ENCODE assay signal across 31 cellular contexts in genomic region chr2:15784886-15785801, GRCh38.
"Had no signal": no experiment of that assay in that cellular context is flagged by ENCODE, and none has a peak within 500 bp of the region (broad histone marks: within the 10 kb centered on the region; RNA-seq: fewer than 3 reads in every experiment).

No MANE protein-coding gene starts in this region.

- ATAC-seq: activated CD4-positive, alpha-beta T cell treated with anti-CD3 and anti-CD28 coated beads for 36 hours; activated CD8-positive, alpha-beta memory T cell treated with anti-CD3 and anti-CD28 coated beads, Interleukin-2, amount 10 ng/mL, durations not matched to agents 7 days and 5 days; activated CD8-positive, alpha-beta T cell treated with anti-CD3 and anti-CD28 coated beads, Interleukin-2, amount 10 ng/mL, durations not matched to agents 7 days and 5 days; activated naive CD4-positive, alpha-beta T cell treated with anti-CD3 and anti-CD28 coated beads, Interleukin-2, amount 50 U/mL, for 72 hours; esophagus mucosa; foreskin keratinocyte; gastrocnemius medialis had no signal

- H3K27ac ChIP-seq: ascending aorta, breast epithelium, cardiac muscle cell, coronary artery, dorsolateral prefrontal cortex, foreskin keratinocyte, gastrocnemius medialis had no signal

- DNase-seq: activated CD4-positive, alpha-beta memory T cell treated with anti-CD3 and anti-CD28 coated beads for 36 hours; activated CD4-positive, alpha-beta T cell treated with anti-CD3 and anti-CD28 coated beads for 36 hours; activated CD4-positive, alpha-beta T cell treated with anti-CD3 and anti-CD28 coated beads, Interleukin-2, amount 10 ng/mL, durations not matched to agents 24 days and 14 days; activated CD4-positive, CD25-positive, alpha-beta regulatory T cell; activated CD4-positive, CD25-positive, alpha-beta regulatory T cell treated with anti-CD3 and anti-CD28 coated beads, Interleukin-2, amount 50 U/mL, for 72 hours; activated CD8-positive, alpha-beta memory T cell treated with anti-CD3 and anti-CD28 coated beads, Interleukin-2, amount 10 ng/mL, durations not matched to agents 7 days and 5 days; activated CD8-positive, alpha-beta memory T cell treated with anti-CD3 and anti-CD28 coated beads, Interleukin-2, amount 50 U/mL, for 4 hours; activated CD8-positive, alpha-beta T cell treated with anti-CD3 and anti-CD28 coated beads, Interleukin-2, amount 10 ng/mL, durations not matched to agents 7 days and 5 days; activated gamma-delta T cell; activated naive CD4-positive, alpha-beta T cell; activated naive CD4-positive, alpha-beta T cell treated with anti-CD3 and anti-CD28 coated beads, Interleukin-2, amount 10 ng/mL, durations not matched to agents 7 days and 5 days; activated naive CD8-positive, alpha-beta T cell treated with anti-CD3 and anti-CD28 coated beads, Interleukin-2, amount 10 ng/mL, durations not matched to agents 7 days and 5 days; activated T-cell treated with anti-CD3 and anti-CD28 coated beads, Interleukin-2, amount 50 U/mL, for 1 hour; activated T-cell treated with anti-CD3 and anti-CD28 coated beads, Interleukin-2, amount 50 U/mL, for 48 hours; dorsolateral prefrontal cortex; effector memory CD4-positive, alpha-beta T cell; endodermal cell; foreskin keratinocyte; gastrocnemius medialis; T-helper 2 cell had no signal

- H3K9me3 Mint-ChIP-seq: activated CD4-positive, alpha-beta memory T cell treated with anti-CD3 and anti-CD28 coated beads for 36 hours; activated CD4-positive, alpha-beta T cell treated with anti-CD3 and anti-CD28 coated beads, Interleukin-2, amount 10 ng/mL, durations not matched to agents 24 days and 14 days; activated naive CD4-positive, alpha-beta T cell treated with anti-CD3 and anti-CD28 coated beads, Interleukin-2, amount 10 ng/mL, durations not matched to agents 7 days and 5 days; activated naive CD8-positive, alpha-beta T cell treated with anti-CD3 and anti-CD28 coated beads, Interleukin-2, amount 10 ng/mL, durations not matched to agents 7 days and 5 days; activated T-helper 1 cell treated with anti-CD3 and anti-CD28 coated beads, Interleukin-12 subunit alpha, Interleukin-12 subunit beta, Interleukin-2, Interleukin-4 antibody, amounts not matched to agents 30 ng/mL and 10 ng/mL and 1 ng/mL, durations not matched to agents 14 hours and 24 hours and 36 hours; activated T-helper 2 cell treated with anti-CD3 and anti-CD28 coated beads, Interferon-gamma antibody, Interleukin-2, Interleukin-4, amounts not matched to agents 10 μg/mL and 5 μg/mL and 100 μg/mL, durations not matched to agents 14 hours and 24 hours and 36 hours; central memory CD8-positive, alpha-beta T cell; dendritic cell treated with granulocyte-macrophage colony-stimulating factor and Interleukin-4, amounts not matched to agents 40 ng/mL and 50 ng/mL, for 4 days; endodermal cell had no signal

- H3K4me1 Mint-ChIP-seq: activated CD4-positive, alpha-beta T cell treated with anti-CD3 and anti-CD28 coated beads for 36 hours; activated CD4-positive, alpha-beta T cell treated with anti-CD3 and anti-CD28 coated beads, Interleukin-2, amount 10 ng/mL, durations not matched to agents 24 days and 14 days; activated CD8-positive, alpha-beta memory T cell treated with anti-CD3 and anti-CD28 coated beads, Interleukin-2, amount 10 ng/mL, durations not matched to agents 7 days and 5 days; activated naive CD4-positive, alpha-beta T cell treated with anti-CD3 and anti-CD28 coated beads, Interleukin-2, amount 10 ng/mL, durations not matched to agents 7 days and 5 days; activated naive CD8-positive, alpha-beta T cell treated with anti-CD3 and anti-CD28 coated beads, Interleukin-2, amount 10 ng/mL, durations not matched to agents 7 days and 5 days; brain; central memory CD8-positive, alpha-beta T cell had no signal

- H3K36me3 Mint-ChIP-seq: activated CD4-positive, alpha-beta memory T cell treated with anti-CD3 and anti-CD28 coated beads for 36 hours; activated CD8-positive, alpha-beta memory T cell treated with anti-CD3 and anti-CD28 coated beads, Interleukin-2, amount 10 ng/mL, durations not matched to agents 7 days and 5 days; activated naive CD4-positive, alpha-beta T cell treated with anti-CD3 and anti-CD28 coated beads, Interleukin-2, amount 10 ng/mL, durations not matched to agents 7 days and 5 days; activated naive CD4-positive, alpha-beta T cell treated with anti-CD3 and anti-CD28 coated beads, Interleukin-2, amount 50 U/mL, for 72 hours; activated naive CD8-positive, alpha-beta T cell treated with anti-CD3 and anti-CD28 coated beads, Interleukin-2, amount 10 ng/mL, durations not matched to agents 7 days and 5 days; brain had no signal

- H3K4me3 ChIP-seq: ascending aorta, breast epithelium, cardiac muscle cell, coronary artery, dorsolateral prefrontal cortex, gastrocnemius medialis had no signal

- H3K27me3 ChIP-seq: ascending aorta, cardiac muscle cell, foreskin keratinocyte, gastrocnemius medialis had no signal

- H3K36me3 ChIP-seq: ascending aorta, breast epithelium, cardiac muscle cell, gastrocnemius medialis had no signal

- H3K27ac Mint-ChIP-seq: activated CD4-positive, alpha-beta memory T cell treated with anti-CD3 and anti-CD28 coated beads for 36 hours; activated CD4-positive, alpha-beta T cell treated with anti-CD3 and anti-CD28 coated beads for 36 hours; activated CD4-positive, alpha-beta T cell treated with anti-CD3 and anti-CD28 coated beads, Interleukin-2, amount 10 ng/mL, durations not matched to agents 24 days and 14 days; activated CD8-positive, alpha-beta memory T cell treated with anti-CD3 and anti-CD28 coated beads, Interleukin-2, amount 10 ng/mL, durations not matched to agents 7 days and 5 days; activated CD8-positive, alpha-beta T cell treated with anti-CD3 and anti-CD28 coated beads, Interleukin-2, amount 10 ng/mL, durations not matched to agents 7 days and 5 days; activated naive CD4-positive, alpha-beta T cell treated with anti-CD3 and anti-CD28 coated beads, Interleukin-2, amount 10 ng/mL, durations not matched to agents 7 days and 5 days; activated naive CD4-positive, alpha-beta T cell treated with anti-CD3 and anti-CD28 coated beads, Interleukin-2, amount 50 U/mL, for 72 hours; activated naive CD8-positive, alpha-beta T cell treated with anti-CD3 and anti-CD28 coated beads, Interleukin-2, amount 10 ng/mL, durations not matched to agents 7 days and 5 days; activated T-helper 1 cell treated with anti-CD3 and anti-CD28 coated beads, Interleukin-12 subunit alpha, Interleukin-12 subunit beta, Interleukin-2, Interleukin-4 antibody, amounts not matched to agents 30 ng/mL and 10 ng/mL and 1 ng/mL, durations not matched to agents 14 hours and 24 hours and 36 hours; activated T-helper 2 cell treated with anti-CD3 and anti-CD28 coated beads, Interferon-gamma antibody, Interleukin-2, Interleukin-4, amounts not matched to agents 10 μg/mL and 5 μg/mL and 100 μg/mL, durations not matched to agents 14 hours and 24 hours and 36 hours; brain; dendritic cell treated with granulocyte-macrophage colony-stimulating factor and Interleukin-4, amounts not matched to agents 40 ng/mL and 50 ng/mL, for 4 days; endodermal cell had no signal

- H3K9me3 ChIP-seq: ascending aorta, breast epithelium, gastrocnemius medialis had no signal

- H3K4me3 Mint-ChIP-seq: activated CD4-positive, alpha-beta memory T cell treated with anti-CD3 and anti-CD28 coated beads for 36 hours; activated CD4-positive, alpha-beta T cell treated with anti-CD3 and anti-CD28 coated beads for 36 hours; activated CD4-positive, alpha-beta T cell treated with anti-CD3 and anti-CD28 coated beads, Interleukin-2, amount 10 ng/mL, durations not matched to agents 24 days and 14 days; activated CD8-positive, alpha-beta memory T cell treated with anti-CD3 and anti-CD28 coated beads, Interleukin-2, amount 10 ng/mL, durations not matched to agents 7 days and 5 days; activated CD8-positive, alpha-beta T cell treated with anti-CD3 and anti-CD28 coated beads, Interleukin-2, amount 10 ng/mL, durations not matched to agents 7 days and 5 days; activated naive CD4-positive, alpha-beta T cell treated with anti-CD3 and anti-CD28 coated beads, Interleukin-2, amount 10 ng/mL, durations not matched to agents 7 days and 5 days; activated naive CD8-positive, alpha-beta T cell treated with anti-CD3 and anti-CD28 coated beads, Interleukin-2, amount 10 ng/mL, durations not matched to agents 7 days and 5 days; activated T-helper 1 cell treated with anti-CD3 and anti-CD28 coated beads, Interleukin-12 subunit alpha, Interleukin-12 subunit beta, Interleukin-2, Interleukin-4 antibody, amounts not matched to agents 30 ng/mL and 10 ng/mL and 1 ng/mL, durations not matched to agents 14 hours and 24 hours and 36 hours; brain; central memory CD8-positive, alpha-beta T cell; dendritic cell treated with granulocyte-macrophage colony-stimulating factor and Interleukin-4, amounts not matched to agents 40 ng/mL and 50 ng/mL, for 4 days; endodermal cell had no signal

- H3K27me3 Mint-ChIP-seq: activated CD4-positive, alpha-beta memory T cell treated with anti-CD3 and anti-CD28 coated beads for 36 hours; activated CD4-positive, alpha-beta T cell treated with anti-CD3 and anti-CD28 coated beads, Interleukin-2, amount 10 ng/mL, durations not matched to agents 24 days and 14 days; activated CD8-positive, alpha-beta memory T cell treated with anti-CD3 and anti-CD28 coated beads, Interleukin-2, amount 10 ng/mL, durations not matched to agents 7 days and 5 days; activated naive CD4-positive, alpha-beta T cell treated with anti-CD3 and anti-CD28 coated beads, Interleukin-2, amount 10 ng/mL, durations not matched to agents 7 days and 5 days; brain; central memory CD8-positive, alpha-beta T cell had no signal

- H3K4me1 ChIP-seq: ascending aorta, breast epithelium, foreskin keratinocyte, gastrocnemius medialis had no signal
